Comparison of ENCODE assay signal across 8 cellular contexts in the genomic region with DNA sequence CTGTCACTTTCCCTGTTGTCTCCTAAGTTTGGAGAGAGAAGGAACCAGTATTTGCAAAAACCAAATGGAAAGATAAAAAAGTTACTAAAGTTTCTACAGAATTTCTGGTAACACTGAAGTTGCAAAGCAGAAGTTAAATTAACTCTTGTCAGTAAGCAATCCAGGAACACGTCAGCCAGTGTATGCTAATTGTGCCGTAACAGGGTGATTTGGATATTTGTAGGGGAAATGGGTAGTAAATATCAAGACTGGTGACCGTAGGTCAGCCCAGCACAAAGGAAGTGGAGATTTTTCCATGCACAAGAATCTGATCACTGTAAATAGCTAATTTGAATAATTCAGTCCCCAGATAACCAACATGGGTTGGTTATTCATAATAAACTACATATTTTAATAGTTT. TPM values are rescaled to one million over a fixed set of nuclear protein-coding genes. Genes with fewer than 3 reads are reported as not detected.
DNase-seq lines count a peak whose midpoint lies in the region; ATAC-seq and TF ChIP-seq lines count a peak whose summit lies in the region.

No MANE protein-coding gene starts in this region.

- H4K20me1 ChIP-seq in SK-N-SH (ENCODE audit: insufficient read depth) (peaks cover 11% of the 10 kb centered on the region; the same call in 1 of the 2 replicates), OCI-LY3 (ENCODE audit: insufficient read depth, low read length) (peaks cover 17% of the 10 kb centered on the region; the same call in 1 of the 2 replicates)

- POLR2A ChIA-PET in SK-N-SH (lab: Yijun Ruan, JAX), result interaction anchor here (1.0 kb wide), 1 partner anchor 68 kb away, joined by 3 read pairs; no protein-coding TSS in a partner anchor

- H3K27ac Mint-ChIP-seq in nephron progenitor cell, result peak overlapping the region; percentile 19

- H3K9me2 ChIP-seq in SK-N-SH, result no peaks in the 10 kb centered on the region

- H3K9me3 ChIP-seq in SK-N-SH (no peaks in the 10 kb centered on the region), OCI-LY3 (ENCODE audit: insufficient read depth, low read length) (no peaks in the 10 kb centered on the region)

- H3K9me3 Mint-ChIP-seq in nephron progenitor cell, result no peaks in the 10 kb centered on the region

- H3K4me1 Mint-ChIP-seq in nephron progenitor cell, result peaks cover 74% of the 10 kb centered on the region

- TF ChIP-seq CTCF in SK-N-SH (IDR thresholded peaks at IDR 0.05) (no peak), OCI-LY3 (IDR thresholded peaks at IDR 0.05; ENCODE audit: low read depth, low read length) (no peak), nephron progenitor cell (IDR thresholded peaks at IDR 0.05) (no peak)

- peaks cover 15% of the 10 kb centered on the region for H3K27me3 Mint-ChIP-seq in nephron progenitor cell (ENCODE audit: low read depth, poor library complexity)

- peak overlapping the region; percentile 96 for H3K4me3 Mint-ChIP-seq in nephron progenitor cell

- H3K36me3 ChIP-seq in SK-N-SH (replicated peaks in 1 of 2; ENCODE audit: control insufficient read depth in 1 of 2, insufficient read depth in 2 of 2, low read length in 1 of 2), result peaks cover 35 to 40% of the 10 kb centered on the region in 2 experiments
- peaks cover 38% of the 10 kb centered on the region for H3K36me3 ChIP-seq in OCI-LY3 (replicated peaks; ENCODE audit: low read depth, low read length)

- DNase-seq in SK-N-SH (no peak), dermis blood vessel endothelial cell (peak; percentile 65), nephron progenitor cell (no peak), amygdala (lab: John Stamatoyannopoulos, UW) (no peak), SHP77 treated with DMSO at 0.1 percent for 48 hours (lab: John Stamatoyannopoulos, UW) (no peak)
- no peak for DNase-seq in stimulated activated CD4-positive, alpha-beta T cell treated with anti-CD3 and anti-CD28 coated beads, Interleukin-12 subunit alpha, Interleukin-12 subunit beta, amount 100 ng/mL, for 4 hours

- H3K9ac ChIP-seq in SK-N-SH (peak overlapping the region; percentile 99), OCI-LY3 (ENCODE audit: low read length) (peak overlapping the region; percentile 99)

- H3K27me3 ChIP-seq in SK-N-SH (ENCODE audit: insufficient read depth) (no peaks in the 10 kb centered on the region), OCI-LY3 (ENCODE audit: low read depth, low read length) (no peaks in the 10 kb centered on the region)

- ATAC-seq in SK-N-SH treated with all-trans-retinoic acid at 6 μM for 48 hours, result no peak

- H3K4me2 ChIP-seq in SK-N-SH, result peak overlapping the region; percentile 99
- H3K4me2 ChIP-seq in OCI-LY3 (ENCODE audit: low read length), result peak overlapping the region; percentile 97

- H3K4me1 ChIP-seq in SK-N-SH (ENCODE audit: control insufficient read depth in 1 of 2, insufficient read depth in 2 of 2, low read depth in 1 of 2, low read length in 1 of 2) (peaks cover 29 to 33% of the 10 kb centered on the region in 2 experiments; a peak in 3 of 4 replicates), OCI-LY3 (ENCODE audit: low read length) (peaks cover 59% of the 10 kb centered on the region)

- peaks cover 21% of the 10 kb centered on the region for H3F3A ChIP-seq in SK-N-SH (replicated peaks; ENCODE audit: insufficient read depth)

- CTCF ChIA-PET in SK-N-SH (lab: Yijun Ruan, JAX), result interaction anchor here (1.5 to 2.7 kb wide), 2 partner anchors 17 to 342 kb away, joined by 3 to 15 read pairs; no protein-coding TSS in a partner anchor

- peaks cover 32% of the 10 kb centered on the region for H3K36me3 Mint-ChIP-seq in nephron progenitor cell (ENCODE audit: low read depth)

- TF ChIP-seq RAD21 in SK-N-SH (IDR thresholded peaks at IDR 0.05; ENCODE audit: low read length), result no peak

- H3K4me3 ChIP-seq in SK-N-SH (ENCODE audit: low read depth in 2 of 2, low read length in 1 of 2) (peak overlapping the region; percentile 67 to 81), OCI-LY3 (ENCODE audit: low read length) (peak overlapping the region; percentile 97)

- TF ChIP-seq EP300 in SK-N-SH (IDR thresholded peaks at IDR 0.05; ENCODE audit: borderline replicate concordance in 1 of 2, low read depth in 1 of 2, low read length in 1 of 2), result no peak

- H2AFZ ChIP-seq in SK-N-SH (ENCODE audit: low read depth), result no peak overlapping the region
- no peak overlapping the region for H2AFZ ChIP-seq in OCI-LY3 (ENCODE audit: low read depth, low read length)

- H3K79me2 ChIP-seq in SK-N-SH (ENCODE audit: insufficient read depth) (peaks cover 73% of the 10 kb centered on the region), OCI-LY3 (ENCODE audit: low read length) (peaks cover 70% of the 10 kb centered on the region)

- WGBS in SK-N-SH (ENCODE audit: low lambda C conversion rate), result 10% methylated on average over 3 of the region's 3 CpGs

- H3K27ac ChIP-seq in SK-N-SH (ENCODE audit: low read depth in 2 of 2, low read length in 1 of 2) (peak overlapping the region; percentile 94 to 98), OCI-LY3 (ENCODE audit: low read length) (peak overlapping the region; percentile 96)

TF ChIP-seq in SK-N-SH, 30 proteins besides CTCF, POLR2A, EP300 and RAD21:
- TF ChIP-seq CHD2 (IDR thresholded peaks at IDR 0.05; ENCODE audit: low read length, partially characterized antibody), result no peak
- TF ChIP-seq IRF3 (IDR thresholded peaks at IDR 0.05; ENCODE audit: low read depth, low read length), result no peak

TF ChIP-seq in SK-N-SH treated with all-trans-retinoic acid at 6 μM for 48 hours, 23 proteins besides CTCF, POLR2A, EP300 and RAD21:
- no peak for TF ChIP-seq POU6F1 (CRISPR knock-in tag; IDR thresholded peaks at IDR 0.05; ENCODE audit: borderline replicate concordance, low read depth)
- TF ChIP-seq PPARA (CRISPR knock-in tag; IDR thresholded peaks at IDR 0.05; ENCODE audit: borderline replicate concordance), result no peak
- TF ChIP-seq CSDC2 (CRISPR knock-in tag; IDR thresholded peaks at IDR 0.05), result no peak
- no peak for TF ChIP-seq ARNTL (CRISPR knock-in tag; IDR thresholded peaks at IDR 0.05; ENCODE audit: borderline replicate concordance, low read depth)
- no peak for TF ChIP-seq PATZ1 (CRISPR knock-in tag; IDR thresholded peaks at IDR 0.05; ENCODE audit: borderline replicate concordance)
- no peak for TF ChIP-seq SNAI2 (CRISPR knock-in tag; IDR thresholded peaks at IDR 0.05)
- no peak for TF ChIP-seq ZFP30 (CRISPR knock-in tag; IDR thresholded peaks at IDR 0.05)
- no peak for TF ChIP-seq GLIS3 (CRISPR knock-in tag; IDR thresholded peaks at IDR 0.05)
- TF ChIP-seq CSRNP3 (CRISPR knock-in tag; IDR thresholded peaks at IDR 0.05), result no peak
- no peak for TF ChIP-seq ZC3H10 (CRISPR knock-in tag; IDR thresholded peaks at IDR 0.05)
- no peak for TF ChIP-seq TCF4 (CRISPR knock-in tag; IDR thresholded peaks at IDR 0.05; ENCODE audit: borderline replicate concordance)
- TF ChIP-seq ZNF565 (CRISPR knock-in tag; conservative IDR thresholded peaks at IDR 0.05; ENCODE audit: low read depth), result no peak
- no peak for TF ChIP-seq TOX (CRISPR knock-in tag; IDR thresholded peaks at IDR 0.05; ENCODE audit: borderline replicate concordance)

RNA-seq across cellular contexts. Expression of gene CDKN1B, which starts 2.3 kb away (rescaled TPM):
- polyA plus RNA-seq in SK-N-SH (2012; rRNA removed), result 6.8 and 9.2 TPM in 2 replicates
- 6.9 and 8.8 TPM in 2 replicates for polyA plus RNA-seq in SK-N-SH (2012; cell fraction: cytosol; rRNA removed)
- polyA plus RNA-seq in SK-N-SH (2012; cell fraction: nucleus; rRNA removed), result 7.4 and 8.4 TPM in 2 replicates
- 67.7 and 75.4 TPM in 2 replicates for total RNA-seq in dermis blood vessel endothelial cell

RNA-seq across cellular contexts. Expression of gene GPR19, which starts 23.5 kb away (rescaled TPM):
- 0.41 and 0.55 TPM in 2 replicates for polyA plus RNA-seq in SK-N-SH (2012; rRNA removed)
- 0.37 and 0.39 TPM in 2 replicates for polyA plus RNA-seq in SK-N-SH (2012; cell fraction: cytosol; rRNA removed)
- 0.23 and 0.66 TPM in 2 replicates for polyA plus RNA-seq in SK-N-SH (2012; cell fraction: nucleus; rRNA removed)
- total RNA-seq in dermis blood vessel endothelial cell, result 0.17 and 0.84 TPM in 2 replicates
